21 cellular contexts compared by ENCODE assay signal in genomic region chr5:154418344-154418820, GRCh38. TPM values are rescaled to one million over a fixed set of nuclear protein-coding genes. Genes with fewer than 3 reads are reported as not detected.
DNase-seq lines count a peak whose midpoint lies in the region; ATAC-seq and TF ChIP-seq lines count a peak whose summit lies in the region.
"Had no signal": no experiment of that assay in that cellular context is flagged by ENCODE, and none has a peak within 500 bp of the region (broad histone marks: within the 10 kb centered on the region; RNA-seq: fewer than 3 reads in every experiment).

No MANE protein-coding gene starts in this region.

- H3K4me1 Mint-ChIP-seq in effector memory CD8-positive, alpha-beta T cell (ENCODE audit: low read depth in 2 of 2), result peaks cover 6 to 12% of the 10 kb centered on the region in 2 donors

- no peaks in the 10 kb centered on the region for H4K20me1 ChIP-seq in PC-9 (ENCODE audit: insufficient read depth)
- peaks cover 4% of the 10 kb centered on the region for H4K20me1 ChIP-seq in Karpas-422 (ENCODE audit: insufficient read depth, low read depth, low read length)

- peaks cover 5% of the 10 kb centered on the region for H3F3A ChIP-seq in PC-9 (ENCODE audit: insufficient read depth, low read depth)

- no peak overlapping the region for H3K4me2 ChIP-seq in PC-9
- no peak overlapping the region for H3K4me2 ChIP-seq in Karpas-422 (ENCODE audit: low read depth, low read length, poor library complexity, severe bottlenecking)

- no peaks in the 10 kb centered on the region for H3K27me3 Mint-ChIP-seq in effector memory CD8-positive, alpha-beta T cell
- H3K27me3 Mint-ChIP-seq: activated naive CD4-positive, alpha-beta T cell treated with anti-CD3 and anti-CD28 coated beads, Interleukin-2, amount 10 ng/mL, durations not matched to agents 7 days and 5 days; CD8-positive, alpha-beta memory T cell had no signal

- CTCF ChIA-PET in AG04449 (lab: Yijun Ruan, JAX), result interaction anchor here (2.4 kb wide), 1 partner anchor 13 kb away, joined by 9 read pairs; no protein-coding TSS in a partner anchor
- CTCF ChIA-PET in PC-9 (lab: Charles Lee), result no interaction called here

- POLR2A ChIA-PET in AG04449 (lab: Yijun Ruan, JAX), result no interaction called here
- POLR2A ChIA-PET in PC-9 (lab: Charles Lee; ENCODE audit: unreplicated experiment), result no interaction called here

- no peak for TF ChIP-seq CTCF in AG04449 (IDR thresholded peaks at IDR 0.05; ENCODE audit: insufficient read depth, low read length, missing control alignments)
- no peak for TF ChIP-seq CTCF in PC-9 (conservative IDR thresholded peaks at IDR 0.05)

- no peak overlapping the region for H3K9ac ChIP-seq in Karpas-422 (ENCODE audit: low read length)

- BruUV-seq in PC-9 (replicated peaks; lab: Mats Ljungman, UMichigan), result TSS peak; percentile 11

- H3K4me3 Mint-ChIP-seq in effector memory CD8-positive, alpha-beta T cell, result no peak overlapping the region
- H3K4me3 Mint-ChIP-seq: activated naive CD4-positive, alpha-beta T cell treated with anti-CD3 and anti-CD28 coated beads, Interleukin-2, amount 10 ng/mL, durations not matched to agents 7 days and 5 days; CD8-positive, alpha-beta memory T cell had no signal

- no peak for ATAC-seq in effector memory CD8-positive, alpha-beta T cell (replicated peaks)
- ATAC-seq in HG03108 (IDR thresholded peaks at IDR 0.05; ENCODE audit: unreplicated experiment) (no peak), HG03469 (IDR thresholded peaks at IDR 0.05; ENCODE audit: unreplicated experiment) (no peak)

- in situ Hi-C loops in HAP-1 (cut with MboI; ENCODE audit: low sequenced_read_pairs), result no loop called here

- H3K4me1 ChIP-seq in HAP-1, result no peaks in the 10 kb centered on the region
- H3K4me1 ChIP-seq in PC-9 (replicated peaks; ENCODE audit: insufficient read depth), result no peaks in the 10 kb centered on the region
- no peaks in the 10 kb centered on the region for H3K4me1 ChIP-seq in Karpas-422 (ENCODE audit: low read length)
- H3K4me1 ChIP-seq: left ventricle myocardium inferior, right atrium auricular region, uterus had no signal

- H2AFZ ChIP-seq in PC-9, result no peak overlapping the region
- H2AFZ ChIP-seq in Karpas-422 (ENCODE audit: low read length), result no peak overlapping the region

- H3K36me3 ChIP-seq in HAP-1 (replicated peaks) (no peaks in the 10 kb centered on the region), PC-9 (ENCODE audit: low read depth) (peaks cover 7% of the 10 kb centered on the region; the same call in 1 of the 2 replicates), Karpas-422 (ENCODE audit: insufficient read depth, low read length) (no peaks in the 10 kb centered on the region)
- H3K36me3 ChIP-seq: cardiac muscle cell, uterus had no signal

- no peaks in the 10 kb centered on the region for H3K9me2 ChIP-seq in PC-9 (ENCODE audit: insufficient read depth)
- H3K9me2 ChIP-seq in Karpas-422 (replicated peaks; ENCODE audit: insufficient read depth, low read length), result no peaks in the 10 kb centered on the region

- peaks cover 41% of the 10 kb centered on the region for H3K36me3 Mint-ChIP-seq in effector memory CD8-positive, alpha-beta T cell (ENCODE audit: insufficient read depth)

- H3K79me2 ChIP-seq in PC-9 (ENCODE audit: low read depth), result no peaks in the 10 kb centered on the region
- no peaks in the 10 kb centered on the region for H3K79me2 ChIP-seq in Karpas-422 (ENCODE audit: low read length)

- DNase-seq in AG04449 (ENCODE audit: low read depth, low spot score) (peak; percentile 16), HAP-1 (ENCODE audit: low spot score in 2 of 2) (peak; percentile 7 to 44), PC-9 (no peak), Karpas-422 (no peak)
- no peak for DNase-seq in effector memory CD8-positive, alpha-beta T cell
- no peak for DNase-seq in stimulated activated CD4-positive, alpha-beta T cell treated with anti-CD3 and anti-CD28 coated beads, Interleukin-2, amount 100 ng/mL, for 48 hours
- DNase-seq: activated naive CD4-positive, alpha-beta T cell treated with anti-CD3 and anti-CD28 coated beads, Interleukin-2, amount 10 ng/mL, durations not matched to agents 7 days and 5 days; activated T-cell treated with anti-CD3 and anti-CD28 coated beads, Interleukin-2, amount 50 U/mL, for 1 hour; CD8-positive, alpha-beta memory T cell; dorsolateral prefrontal cortex; H7; KG1; left ventricle myocardium inferior; NCI-H1048; nucleus accumbens; stomach; uterus had no signal

- H3K9me3 ChIP-seq in HAP-1 (no peaks in the 10 kb centered on the region), PC-9 (ENCODE audit: insufficient read depth, low read depth) (no peaks in the 10 kb centered on the region), Karpas-422 (ENCODE audit: low read length) (no peaks in the 10 kb centered on the region)
- H3K9me3 ChIP-seq: left ventricle myocardium inferior, right atrium auricular region, stomach, uterus had no signal

- H3K27ac ChIP-seq in PC-9 (no peak overlapping the region), Karpas-422 (ENCODE audit: low read length) (no peak overlapping the region)
- H3K27ac ChIP-seq: cardiac muscle cell, dorsolateral prefrontal cortex, left ventricle myocardium inferior, right atrium auricular region, stomach, uterus had no signal

- no peaks in the 10 kb centered on the region for H3K9me3 Mint-ChIP-seq in effector memory CD8-positive, alpha-beta T cell
- H3K9me3 Mint-ChIP-seq: activated naive CD4-positive, alpha-beta T cell treated with anti-CD3 and anti-CD28 coated beads, Interleukin-2, amount 10 ng/mL, durations not matched to agents 7 days and 5 days had no signal

- H3K27me3 ChIP-seq in HAP-1 (ENCODE audit: low read depth), result no peaks in the 10 kb centered on the region
- H3K27me3 ChIP-seq in PC-9 (ENCODE audit: insufficient read depth, low read depth), result no peaks in the 10 kb centered on the region
- H3K27me3 ChIP-seq in Karpas-422 (ENCODE audit: low read length), result no peaks in the 10 kb centered on the region
- H3K27me3 ChIP-seq: cardiac muscle cell, dorsolateral prefrontal cortex, right atrium auricular region, stomach, uterus had no signal

- H3K4me3 ChIP-seq in AG04449 (ENCODE audit: low read depth, low read length) (no peak overlapping the region), HAP-1 (no peak overlapping the region), PC-9 (no peak overlapping the region), Karpas-422 (ENCODE audit: low read length) (no peak overlapping the region)
- H3K4me3 ChIP-seq: cardiac muscle cell, dorsolateral prefrontal cortex, left ventricle myocardium inferior, right atrium auricular region, stomach, uterus had no signal

- intact Hi-C loops in PC-9 (cut with micrococcal nuclease; ENCODE audit: unreplicated experiment), result no loop called here

- peak overlapping the region; percentile 63 to 85 for H3K27ac Mint-ChIP-seq in effector memory CD8-positive, alpha-beta T cell
- H3K27ac Mint-ChIP-seq: activated naive CD4-positive, alpha-beta T cell treated with anti-CD3 and anti-CD28 coated beads, Interleukin-2, amount 10 ng/mL, durations not matched to agents 7 days and 5 days had no signal

RNA-seq across cellular contexts. Expression of gene SAP30L, which starts 27.4 kb away (rescaled TPM):
- total RNA-seq in PC-9 (2021), result 42.8 and 53.0 TPM in 2 replicates
- 13.3 and 35.3 TPM in 2 replicates for total RNA-seq in Karpas-422 (2014; rRNA removed; shearing (Covaris generic); ENCODE audit: low replicate concordance)

RNA-seq across cellular contexts. Expression of gene HAND1, which starts 59.6 kb away (rescaled TPM):
- not detected in 2 replicates for total RNA-seq in PC-9 (2021)
- not detected in 2 replicates for total RNA-seq in Karpas-422 (2014; rRNA removed; shearing (Covaris generic); ENCODE audit: low replicate concordance)
- total RNA-seq: CD8-positive, alpha-beta memory T cell; H7 had no signal

Comparison
In these comparisons a context has a peak if more than half of its experiments do, and no peak if none do; other contexts are left out.
1. DNase-seq: peak in AG04449 (single experiment) and HAP-1 (2 of 2); none in PC-9 (0 of 2), effector memory CD8-positive, alpha-beta T cell (0 of 3), Karpas-422 (single experiment) and stimulated activated CD4-positive, alpha-beta T cell treated with anti-CD3 and anti-CD28 coated beads, Interleukin-2, amount 100 ng/mL, for 48 hours (0 of 2).